In the genomic region with DNA sequence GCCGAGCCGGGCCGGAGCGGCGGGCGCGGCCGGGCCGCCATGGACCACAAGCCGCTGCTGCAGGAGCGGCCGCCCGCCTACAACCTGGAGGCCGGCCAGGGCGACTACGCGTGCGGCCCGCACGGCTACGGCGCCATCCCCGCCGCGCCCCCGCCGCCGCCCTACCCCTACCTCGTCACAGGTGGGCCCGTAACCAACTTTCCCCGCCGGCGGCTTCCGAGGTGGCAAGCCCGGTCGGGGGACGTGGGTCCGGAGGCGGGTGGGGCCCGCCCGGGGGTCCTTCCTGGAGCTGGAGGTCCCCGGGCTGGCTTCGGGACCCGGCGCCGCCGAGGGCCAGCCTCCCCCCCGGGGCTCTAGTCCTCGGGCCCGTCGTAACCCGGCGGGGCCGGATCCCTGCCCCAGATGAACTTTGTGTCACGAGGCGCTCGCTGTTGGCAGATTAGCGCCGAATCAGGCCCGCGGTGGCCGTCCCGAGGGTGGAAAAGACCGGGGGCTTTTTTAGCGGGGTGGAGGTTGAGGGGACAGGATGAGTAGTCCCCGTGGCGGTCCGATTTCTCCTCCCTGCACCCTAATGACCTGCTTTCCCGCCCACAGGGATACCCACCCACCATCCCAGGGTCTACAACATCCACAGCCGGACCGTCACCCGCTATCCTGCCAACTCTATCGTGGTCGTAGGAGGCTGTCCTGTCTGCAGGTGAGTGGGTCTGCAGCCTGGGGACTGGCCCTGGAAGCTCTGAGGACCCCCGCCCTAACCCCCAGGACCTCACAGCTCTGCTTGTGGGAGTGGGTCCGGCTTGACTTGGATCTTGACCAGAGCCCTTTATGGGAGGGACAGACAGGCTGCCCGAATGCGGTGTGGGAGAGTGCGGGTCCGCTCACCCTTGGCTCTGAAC, we compare ENCODE assay signal across 8 cellular contexts. TPM values are rescaled to one million over a fixed set of nuclear protein-coding genes. Genes with fewer than 3 reads are reported as not detected.
DNase-seq lines count a peak whose midpoint lies in the region; ATAC-seq and TF ChIP-seq lines count a peak whose summit lies in the region.

No MANE protein-coding gene starts in this region.

- intact Hi-C loops in thyroid gland (cut with DNase I), result no loop called here

- H3K27me3 ChIP-seq in RWPE2 (ENCODE audit: insufficient read depth, poor library complexity, severe bottlenecking), result no peaks in the 10 kb centered on the region
- H3K27me3 ChIP-seq in thyroid gland, result no peaks in the 10 kb centered on the region

- peak; percentile 37 to 40 for ATAC-seq in activated CD4-positive, CD25-positive, alpha-beta regulatory T cell treated with anti-CD3 and anti-CD28 coated beads, Interleukin-2, amount 50 U/mL, for 24 hours
- ATAC-seq in HG02763 (IDR thresholded peaks at IDR 0.05; ENCODE audit: unreplicated experiment) (peak; percentile 26), RWPE2 (ENCODE audit: low read depth) (no peak)

- 10 to 18% methylated on average over 13 to 26 of the region's 80 CpGs for WGBS in thyroid gland, 2 donors

- TF ChIP-seq POLR2A in thyroid gland (IDR thresholded peaks at IDR 0.05), result peak in 1 of 2 donors; percentile 67

- H3K4me1 ChIP-seq in RWPE2 (ENCODE audit: insufficient read depth, poor library complexity, severe bottlenecking) (peaks cover 28% of the 10 kb centered on the region), thyroid gland (peaks cover 44 to 47% of the 10 kb centered on the region in 2 donors)

- no peak for DNase-seq in activated CD4-positive, CD25-positive, alpha-beta regulatory T cell treated with anti-CD3 and anti-CD28 coated beads, Interleukin-2, amount 50 U/mL, for 72 hours
- DNase-seq in RWPE2 (ENCODE audit: low spot score) (no peak), midbrain (lab: John Stamatoyannopoulos, UW) (peak; percentile 39), thyroid gland (peak; percentile 49 to 52), NCI-H226 (no peak)

- H3K36me3 ChIP-seq in RWPE2 (ENCODE audit: low read depth) (peaks cover 14% of the 10 kb centered on the region; the same call in 1 of the 2 replicates), thyroid gland (no peaks in the 10 kb centered on the region)

- TF ChIP-seq CTCF in RWPE2 (IDR thresholded peaks at IDR 0.05; ENCODE audit: poor library complexity, severe bottlenecking) (no peak), thyroid gland (IDR thresholded peaks at IDR 0.05) (no peak)

- H3K4me3 ChIP-seq in RWPE2 (ENCODE audit: severe bottlenecking) (peak overlapping the region; percentile 87), thyroid gland (replicated peaks in 1 of 3) (peak overlapping the region; percentile 22 to 86 (median 74))

- H3K9me3 ChIP-seq in RWPE2 (ENCODE audit: severe bottlenecking) (no peaks in the 10 kb centered on the region), thyroid gland (no peaks in the 10 kb centered on the region)

- H3K27ac ChIP-seq in RWPE2 (ENCODE audit: poor library complexity, severe bottlenecking) (peak overlapping the region; percentile 91), cingulate gyrus (ENCODE audit: low read depth, low read length) (peak overlapping the region; percentile 83), thyroid gland (peak overlapping the region; percentile 92 to 94 (median 93))

RNA-seq across cellular contexts. Expression of gene BRI3, which starts 0.5 kb away (rescaled TPM):
- total RNA-seq in thyroid gland, result 10 to 100 TPM; 23.5 to 51.9 (median 38.0) TPM

RNA-seq across cellular contexts. Expression of gene TECPR1, which starts 30.0 kb away (rescaled TPM):
- 10 to 100 TPM; 19.6 to 61.8 (median 26.3) TPM for total RNA-seq in thyroid gland

Comparison
In these comparisons a context has a peak if more than half of its experiments do, and no peak if none do; other contexts are left out.
1. DNase-seq: peak in midbrain (single experiment) and thyroid gland (2 of 2); none in activated CD4-positive, CD25-positive, alpha-beta regulatory T cell treated with anti-CD3 and anti-CD28 coated beads, Interleukin-2, amount 50 U/mL, for 72 hours (single experiment), RWPE2 (single experiment) and NCI-H226 (single experiment).
2. Peak in every context shown above with its lines, with median percentiles within 50 percentile points of each other: H3K27ac ChIP-seq.